ENCODE assay signal across 22 cellular contexts in genomic region chr6:105151644-105152043, GRCh38. TPM values are rescaled to one million over a fixed set of nuclear protein-coding genes. Genes with fewer than 3 reads are reported as not detected.
DNase-seq lines count a peak whose midpoint lies in the region; ATAC-seq, FAIRE-seq and TF ChIP-seq lines count a peak whose summit lies in the region.
"Had no signal": no experiment of that assay in that cellular context is flagged by ENCODE, and none has a peak within 500 bp of the region (broad histone marks: within the 10 kb centered on the region; RNA-seq: fewer than 3 reads in every experiment).

No MANE protein-coding gene starts in this region.

- peaks cover 4% of the 10 kb centered on the region for H3K36me3 Mint-ChIP-seq in glutamatergic neuron (ENCODE audit: unreplicated experiment)
- H3K36me3 Mint-ChIP-seq: T-cell had no signal

- H3K27ac ChIP-seq in MM.1S (ENCODE audit: low read length), result peak overlapping the region; percentile 84
- no peak overlapping the region for H3K27ac ChIP-seq in pancreas
- H3K27ac ChIP-seq: A549, HL-60 had no signal

- no peak overlapping the region for H3K4me3 Mint-ChIP-seq in glutamatergic neuron (ENCODE audit: unreplicated experiment)
- H3K4me3 Mint-ChIP-seq: CD4-positive, alpha-beta T cell; T-cell had no signal

- H3K4me3 ChIP-seq in GM12865 (ENCODE audit: low read depth, low read length) (no peak overlapping the region), MM.1S (ENCODE audit: low read length) (no peak overlapping the region), HAP-1 (no peak overlapping the region), pancreas (no peak overlapping the region)
- H3K4me3 ChIP-seq: A549 had no signal

- H3K9me2 ChIP-seq in MM.1S (replicated peaks; ENCODE audit: insufficient read depth, low read length), result no peaks in the 10 kb centered on the region

- no peaks in the 10 kb centered on the region for H3K9me3 Mint-ChIP-seq in glutamatergic neuron (ENCODE audit: unreplicated experiment)
- H3K9me3 Mint-ChIP-seq: CD4-positive, alpha-beta T cell; T-cell had no signal

- H3K36me3 ChIP-seq in MM.1S (replicated peaks; ENCODE audit: insufficient read depth, low read length), result no peaks in the 10 kb centered on the region
- no peaks in the 10 kb centered on the region for H3K36me3 ChIP-seq in HAP-1 (replicated peaks)
- no peaks in the 10 kb centered on the region for H3K36me3 ChIP-seq in pancreas

- no peaks in the 10 kb centered on the region for H3K4me1 Mint-ChIP-seq in glutamatergic neuron (ENCODE audit: low read depth, unreplicated experiment)
- H3K4me1 Mint-ChIP-seq: T-cell had no signal

- H3K79me2 ChIP-seq in MM.1S (ENCODE audit: low read length), result no peaks in the 10 kb centered on the region

- peak overlapping the region; percentile 13; the same call in 1 of the 2 replicates for H3K4me2 ChIP-seq in MM.1S (ENCODE audit: low read depth, low read length)
- H3K4me2 ChIP-seq: A549 had no signal

- H3K27me3 ChIP-seq in MM.1S (replicated peaks; ENCODE audit: insufficient read depth, low read length) (no peaks in the 10 kb centered on the region), HAP-1 (ENCODE audit: low read depth) (no peaks in the 10 kb centered on the region), pancreas (no peaks in the 10 kb centered on the region)

- no peaks in the 10 kb centered on the region for H4K20me1 ChIP-seq in MM.1S (ENCODE audit: insufficient read depth, low read length)

- peaks cover 21% of the 10 kb centered on the region for H3K4me1 ChIP-seq in MM.1S (ENCODE audit: low read length)
- H3K4me1 ChIP-seq in HAP-1, result peaks cover 20% of the 10 kb centered on the region
- no peaks in the 10 kb centered on the region for H3K4me1 ChIP-seq in pancreas
- H3K4me1 ChIP-seq: A549 had no signal

- peaks cover 6% of the 10 kb centered on the region for H3F3A ChIP-seq in MM.1S (ENCODE audit: insufficient read depth, low read length)

- no peaks in the 10 kb centered on the region for H3K27me3 Mint-ChIP-seq in glutamatergic neuron (ENCODE audit: unreplicated experiment)

- peak overlapping the region; percentile 28; the same call in 1 of the 2 replicates for H3K9ac ChIP-seq in MM.1S (ENCODE audit: low read length)

- H2AFZ ChIP-seq in MM.1S (ENCODE audit: low read length), result no peak overlapping the region; the same call in 1 of the 2 replicates

- no peak overlapping the region for H3K27ac Mint-ChIP-seq in glutamatergic neuron (ENCODE audit: unreplicated experiment)
- H3K27ac Mint-ChIP-seq: CD4-positive, alpha-beta T cell; T-cell had no signal

- H3K9me3 ChIP-seq in MM.1S (replicated peaks; ENCODE audit: insufficient read depth, low read length) (no peaks in the 10 kb centered on the region), HAP-1 (no peaks in the 10 kb centered on the region), pancreas (no peaks in the 10 kb centered on the region)
- H3K9me3 ChIP-seq: A549 had no signal

- in situ Hi-C loops in HAP-1 (cut with MboI; ENCODE audit: low sequenced_read_pairs), result no loop called here

- ATAC-seq in HG02610 (IDR thresholded peaks at IDR 0.05; ENCODE audit: unreplicated experiment) (peak; percentile 46), pancreas (no peak)
- ATAC-seq: A549, SK-N-SH treated with all-trans-retinoic acid at 6 μM for 48 hours, T-cell had no signal

- no peak for TF ChIP-seq CTCF in GM12865 (IDR thresholded peaks at IDR 0.05; ENCODE audit: insufficient read depth, low read depth, low read length, missing control alignments)
- no peak for TF ChIP-seq CTCF in MM.1S (IDR thresholded peaks at IDR 0.05; ENCODE audit: low read length)
- no peak for TF ChIP-seq CTCF in glutamatergic neuron (IDR thresholded peaks at IDR 0.05; ENCODE audit: partially characterized antibody, unreplicated experiment)
- no peak for TF ChIP-seq CTCF in pancreas (IDR thresholded peaks at IDR 0.05)

- intact Hi-C loops in pancreas (cut with DNase I), result no loop called here

- peak; percentile 56 for DNase-seq in GM12865 (ENCODE audit: low read depth)
- peak; percentile 87 for DNase-seq in MM.1S
- peak; percentile 8 for DNase-seq in kidney tubule cell (ENCODE audit: low spot score)
- no peak for DNase-seq in glutamatergic neuron
- no peak for DNase-seq in HAP-1 (ENCODE audit: low spot score in 2 of 2)
- DNase-seq in pancreas, result no peak
- DNase-seq: CD4-positive, alpha-beta T cell; DMS153; NCI-H1694 treated with DMSO at 0.1 percent for 48 hours; NCI-H2107; NCI-H2227 treated with DMSO at 0.1 percent for 48 hours; NCI-H510A treated with DMSO at 0.1 percent for 48 hours; NCI-H82; RPMI8226; SIG-M5; T-cell had no signal

- no peak for FAIRE-seq in pancreas (lab: Jason Lieb, UNC)
- FAIRE-seq: A549, GM19239, H1 had no signal

RNA-seq across cellular contexts. Expression of gene POPDC3, which starts 28.2 kb away (rescaled TPM):
- total RNA-seq in glutamatergic neuron (ENCODE audit: unreplicated experiment) (10.9 TPM), pancreas (under 1 TPM in 2 of 6 donors, not detected in 4; 0.35 to 0.67 TPM)
- polyA plus RNA-seq in pancreas, result 1 to 10 TPM in 1 of 2 donors, under 1 TPM in 1; 0.84 to 3.0 TPM
- total RNA-seq: CD4-positive, alpha-beta T cell; T-cell had no signal

Comparison
In these comparisons a context has a peak if more than half of its experiments do, and no peak if none do; other contexts are left out.
1. DNase-seq: peak in GM12865 (single experiment), MM.1S (single experiment) and kidney tubule cell (single experiment); none in glutamatergic neuron (single experiment), HAP-1 (0 of 2) and pancreas (0 of 6).